In the genomic region with DNA sequence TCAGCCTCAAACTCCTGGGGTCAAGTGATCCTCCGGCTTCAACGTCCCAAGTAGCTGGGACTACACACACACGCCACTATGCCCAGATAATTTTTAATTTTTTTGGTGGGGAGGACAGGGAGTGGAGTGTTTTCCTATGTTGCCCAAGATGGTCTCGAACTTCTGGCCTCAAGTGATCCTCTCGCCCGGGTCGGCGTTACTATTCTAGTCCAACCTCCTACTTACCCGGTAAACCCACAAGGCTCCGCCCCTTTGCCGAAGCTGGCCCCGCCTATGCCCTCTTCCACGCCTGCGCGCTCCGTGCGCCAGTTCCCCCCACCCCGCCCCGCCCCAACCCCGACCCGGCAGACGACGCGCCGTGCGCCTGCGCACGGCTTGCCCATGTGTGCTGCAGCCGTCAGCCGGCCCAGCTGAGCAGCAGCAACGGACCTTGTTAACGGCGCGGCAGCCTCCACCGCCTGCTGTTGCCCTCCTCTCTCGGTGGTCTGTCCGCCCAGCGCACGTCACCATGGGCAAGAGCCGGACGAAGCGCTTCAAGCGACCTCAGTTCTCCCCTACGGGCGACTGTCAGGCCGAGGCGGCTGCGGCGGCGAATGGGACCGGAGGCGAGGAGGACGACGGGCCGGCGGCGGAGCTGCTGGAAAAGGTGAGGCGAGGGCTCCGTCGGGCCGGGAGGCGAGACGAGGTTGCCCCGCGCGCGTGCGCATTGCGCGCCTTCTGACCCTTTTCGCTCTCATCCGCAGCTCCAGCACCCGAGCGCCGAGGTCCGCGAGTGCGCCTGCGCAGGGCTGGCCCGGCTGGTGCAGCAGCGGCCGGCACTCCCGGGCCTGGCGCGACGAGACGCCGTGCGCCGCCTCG, we compare ENCODE assay signal across 1 cellular context.
TF ChIP-seq lines count a peak whose summit lies in the region.

A gene with protein sequence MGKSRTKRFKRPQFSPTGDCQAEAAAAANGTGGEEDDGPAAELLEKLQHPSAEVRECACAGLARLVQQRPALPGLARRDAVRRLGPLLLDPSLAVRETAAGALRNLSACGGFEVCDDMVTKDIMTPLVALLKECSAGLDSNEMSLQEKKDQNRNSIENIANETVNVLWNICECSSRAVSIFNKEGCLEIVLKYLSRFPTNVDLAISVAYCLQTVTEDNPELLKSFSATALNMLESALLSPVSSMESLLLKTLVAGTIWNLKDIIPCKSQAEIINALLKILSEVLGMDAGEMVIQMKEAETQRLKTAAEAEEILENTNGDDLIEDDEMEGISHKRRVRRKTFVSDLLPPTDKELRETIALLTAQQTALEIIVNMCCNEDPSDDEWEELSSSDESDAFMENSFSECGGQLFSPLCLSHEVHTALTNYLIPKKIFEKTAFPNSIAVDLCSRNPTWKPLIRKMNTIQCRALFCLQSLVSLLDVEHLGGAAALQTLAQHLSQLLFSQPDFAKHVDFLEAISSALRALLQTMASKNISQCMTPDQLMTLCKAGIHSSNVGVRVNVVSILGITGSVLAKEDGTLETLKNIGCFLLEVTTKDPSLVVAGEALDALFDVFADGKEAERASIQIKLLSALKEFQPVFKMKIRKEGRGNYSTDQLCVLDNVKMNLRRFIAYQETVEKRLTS (plus strand): TSS at position 347 of the 858 bp plus-strand sequence. CDS start 162 bp downstream, at position 509.

TF ChIP-seq in K562, 482 proteins besides CTCF, POLR2A, EP300 and RAD21 (continued from another document and continues in another):
- TF ChIP-seq, protein P1, sequence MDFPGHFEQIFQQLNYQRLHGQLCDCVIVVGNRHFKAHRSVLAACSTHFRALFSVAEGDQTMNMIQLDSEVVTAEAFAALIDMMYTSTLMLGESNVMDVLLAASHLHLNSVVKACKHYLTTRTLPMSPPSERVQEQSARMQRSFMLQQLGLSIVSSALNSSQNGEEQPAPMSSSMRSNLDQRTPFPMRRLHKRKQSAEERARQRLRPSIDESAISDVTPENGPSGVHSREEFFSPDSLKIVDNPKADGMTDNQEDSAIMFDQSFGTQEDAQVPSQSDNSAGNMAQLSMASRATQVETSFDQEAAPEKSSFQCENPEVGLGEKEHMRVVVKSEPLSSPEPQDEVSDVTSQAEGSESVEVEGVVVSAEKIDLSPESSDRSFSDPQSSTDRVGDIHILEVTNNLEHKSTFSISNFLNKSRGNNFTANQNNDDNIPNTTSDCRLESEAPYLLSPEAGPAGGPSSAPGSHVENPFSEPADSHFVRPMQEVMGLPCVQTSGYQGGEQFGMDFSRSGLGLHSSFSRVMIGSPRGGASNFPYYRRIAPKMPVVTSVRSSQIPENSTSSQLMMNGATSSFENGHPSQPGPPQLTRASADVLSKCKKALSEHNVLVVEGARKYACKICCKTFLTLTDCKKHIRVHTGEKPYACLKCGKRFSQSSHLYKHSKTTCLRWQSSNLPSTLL (IDR thresholded peaks at IDR 0.05), result no peak
- TF ChIP-seq ZNF184 (CRISPR knock-in tag; IDR thresholded peaks at IDR 0.05) (no peak), ARHGAP35 (IDR thresholded peaks at IDR 0.05; ENCODE audit: partially characterized antibody) (no peak), ATF7 (IDR thresholded peaks at IDR 0.05) (peak; percentile 36; the same call in 1 of the 2 replicates), HDAC8 (tag; IDR thresholded peaks at IDR 0.05) (peak; percentile 62; the same call in 1 of the 2 replicates), ZNF668 (CRISPR knock-in tag; IDR thresholded peaks at IDR 0.05) (no peak), ILK (tag; IDR thresholded peaks at IDR 0.05; ENCODE audit: borderline replicate concordance, low read depth) (no peak), PHB (CRISPR knock-in tag; IDR thresholded peaks at IDR 0.05) (0 out of 2 replicates have a peak, but pooled peaks have one; percentile 16), SRF (CRISPR knock-in tag; IDR thresholded peaks at IDR 0.05) (peak in 1 of 2 experiments; percentile 18; a peak in 1 of 4 replicates), TEAD2 (tag; IDR thresholded peaks at IDR 0.05) (no peak), TAL1 (IDR thresholded peaks at IDR 0.05) (no peak), TCF7L2 (IDR thresholded peaks at IDR 0.05; ENCODE audit: low read depth, low read length) (no peak), PTTG1 (tag; IDR thresholded peaks at IDR 0.05; ENCODE audit: low read depth) (no peak), RAD51 (IDR thresholded peaks at IDR 0.05; ENCODE audit: borderline replicate concordance, low read depth) (no peak), ZNF586 (CRISPR knock-in tag; conservative IDR thresholded peaks at IDR 0.05) (no peak), ZNF764 (CRISPR knock-in tag; IDR thresholded peaks at IDR 0.05; ENCODE audit: low read depth) (peak; percentile 47; the same call in 1 of the 2 replicates), ZNF146 (CRISPR knock-in tag; IDR thresholded peaks at IDR 0.05; ENCODE audit: unreplicated experiment) (no peak), MEF2A (IDR thresholded peaks at IDR 0.05; ENCODE audit: control insufficient read depth, low read depth, low read length) (no peak), RBM22 (IDR thresholded peaks at IDR 0.05; ENCODE audit: low read depth, low read length, poor library complexity, severe bottlenecking) (no peak), ZC3H4 (CRISPR knock-in tag; IDR thresholded peaks at IDR 0.05; ENCODE audit: borderline replicate concordance) (no peak), NCOA2 (IDR thresholded peaks at IDR 0.05; ENCODE audit: partially characterized antibody in 2 of 2) (no peak), SMAD4 (CRISPR knock-in tag; conservative IDR thresholded peaks at IDR 0.05) (no peak), TOE1 (IDR thresholded peaks at IDR 0.05; ENCODE audit: borderline replicate concordance) (no peak), TOE1 (CRISPR knock-in tag; IDR thresholded peaks at IDR 0.05; ENCODE audit: borderline replicate concordance, low read depth) (no peak), ZBTB7A (IDR thresholded peaks at IDR 0.05; ENCODE audit: borderline replicate concordance, control insufficient read depth, low read depth, low read length) (no peak), ZSCAN29 (IDR thresholded peaks at IDR 0.05) (no peak), ZNF140 (CRISPR knock-in tag; IDR thresholded peaks at IDR 0.05) (no peak), SIRT6 (IDR thresholded peaks at IDR 0.05; ENCODE audit: low read depth, low read length) (no peak), NFE2 (IDR thresholded peaks at IDR 0.05; ENCODE audit: low read depth) (no peak), PPARD (CRISPR knock-in tag; IDR thresholded peaks at IDR 0.05) (no peak), SIN3A (IDR thresholded peaks at IDR 0.05; ENCODE audit: borderline replicate concordance in 2 of 2, control insufficient read depth in 1 of 2, low read depth in 2 of 2, low read length in 2 of 2) (peak; percentile 91 to 95; a peak in 3 of 4 replicates), NBN (IDR thresholded peaks at IDR 0.05; ENCODE audit: low read depth) (no peak), KAT2B (IDR thresholded peaks at IDR 0.05; ENCODE audit: low read depth, low read length) (no peak), BRD4 (IDR thresholded peaks at IDR 0.05) (no peak), ADNP (tag; IDR thresholded peaks at IDR 0.05) (peak; percentile 99), KAT8 (IDR thresholded peaks at IDR 0.05; ENCODE audit: low read depth) (no peak), KDM2B (CRISPR knock-in tag; IDR thresholded peaks at IDR 0.05) (no peak), ZNF830 (CRISPR knock-in tag; IDR thresholded peaks at IDR 0.05) (peak; percentile 55; the same call in 1 of the 2 replicates), SMAD3 (CRISPR knock-in tag; conservative IDR thresholded peaks at IDR 0.05) (no peak), POLR2H (tag; IDR thresholded peaks at IDR 0.05; ENCODE audit: low read depth) (no peak)
- TF ChIP-seq, protein P2, sequence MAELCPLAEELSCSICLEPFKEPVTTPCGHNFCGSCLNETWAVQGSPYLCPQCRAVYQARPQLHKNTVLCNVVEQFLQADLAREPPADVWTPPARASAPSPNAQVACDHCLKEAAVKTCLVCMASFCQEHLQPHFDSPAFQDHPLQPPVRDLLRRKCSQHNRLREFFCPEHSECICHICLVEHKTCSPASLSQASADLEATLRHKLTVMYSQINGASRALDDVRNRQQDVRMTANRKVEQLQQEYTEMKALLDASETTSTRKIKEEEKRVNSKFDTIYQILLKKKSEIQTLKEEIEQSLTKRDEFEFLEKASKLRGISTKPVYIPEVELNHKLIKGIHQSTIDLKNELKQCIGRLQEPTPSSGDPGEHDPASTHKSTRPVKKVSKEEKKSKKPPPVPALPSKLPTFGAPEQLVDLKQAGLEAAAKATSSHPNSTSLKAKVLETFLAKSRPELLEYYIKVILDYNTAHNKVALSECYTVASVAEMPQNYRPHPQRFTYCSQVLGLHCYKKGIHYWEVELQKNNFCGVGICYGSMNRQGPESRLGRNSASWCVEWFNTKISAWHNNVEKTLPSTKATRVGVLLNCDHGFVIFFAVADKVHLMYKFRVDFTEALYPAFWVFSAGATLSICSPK (IDR thresholded peaks at IDR 0.05; ENCODE audit: borderline replicate concordance), result no peak
- TF ChIP-seq, protein P3, sequence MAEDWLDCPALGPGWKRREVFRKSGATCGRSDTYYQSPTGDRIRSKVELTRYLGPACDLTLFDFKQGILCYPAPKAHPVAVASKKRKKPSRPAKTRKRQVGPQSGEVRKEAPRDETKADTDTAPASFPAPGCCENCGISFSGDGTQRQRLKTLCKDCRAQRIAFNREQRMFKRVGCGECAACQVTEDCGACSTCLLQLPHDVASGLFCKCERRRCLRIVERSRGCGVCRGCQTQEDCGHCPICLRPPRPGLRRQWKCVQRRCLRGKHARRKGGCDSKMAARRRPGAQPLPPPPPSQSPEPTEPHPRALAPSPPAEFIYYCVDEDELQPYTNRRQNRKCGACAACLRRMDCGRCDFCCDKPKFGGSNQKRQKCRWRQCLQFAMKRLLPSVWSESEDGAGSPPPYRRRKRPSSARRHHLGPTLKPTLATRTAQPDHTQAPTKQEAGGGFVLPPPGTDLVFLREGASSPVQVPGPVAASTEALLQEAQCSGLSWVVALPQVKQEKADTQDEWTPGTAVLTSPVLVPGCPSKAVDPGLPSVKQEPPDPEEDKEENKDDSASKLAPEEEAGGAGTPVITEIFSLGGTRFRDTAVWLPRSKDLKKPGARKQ (CRISPR knock-in tag; IDR thresholded peaks at IDR 0.05), result no peak
- TF ChIP-seq, protein P4, sequence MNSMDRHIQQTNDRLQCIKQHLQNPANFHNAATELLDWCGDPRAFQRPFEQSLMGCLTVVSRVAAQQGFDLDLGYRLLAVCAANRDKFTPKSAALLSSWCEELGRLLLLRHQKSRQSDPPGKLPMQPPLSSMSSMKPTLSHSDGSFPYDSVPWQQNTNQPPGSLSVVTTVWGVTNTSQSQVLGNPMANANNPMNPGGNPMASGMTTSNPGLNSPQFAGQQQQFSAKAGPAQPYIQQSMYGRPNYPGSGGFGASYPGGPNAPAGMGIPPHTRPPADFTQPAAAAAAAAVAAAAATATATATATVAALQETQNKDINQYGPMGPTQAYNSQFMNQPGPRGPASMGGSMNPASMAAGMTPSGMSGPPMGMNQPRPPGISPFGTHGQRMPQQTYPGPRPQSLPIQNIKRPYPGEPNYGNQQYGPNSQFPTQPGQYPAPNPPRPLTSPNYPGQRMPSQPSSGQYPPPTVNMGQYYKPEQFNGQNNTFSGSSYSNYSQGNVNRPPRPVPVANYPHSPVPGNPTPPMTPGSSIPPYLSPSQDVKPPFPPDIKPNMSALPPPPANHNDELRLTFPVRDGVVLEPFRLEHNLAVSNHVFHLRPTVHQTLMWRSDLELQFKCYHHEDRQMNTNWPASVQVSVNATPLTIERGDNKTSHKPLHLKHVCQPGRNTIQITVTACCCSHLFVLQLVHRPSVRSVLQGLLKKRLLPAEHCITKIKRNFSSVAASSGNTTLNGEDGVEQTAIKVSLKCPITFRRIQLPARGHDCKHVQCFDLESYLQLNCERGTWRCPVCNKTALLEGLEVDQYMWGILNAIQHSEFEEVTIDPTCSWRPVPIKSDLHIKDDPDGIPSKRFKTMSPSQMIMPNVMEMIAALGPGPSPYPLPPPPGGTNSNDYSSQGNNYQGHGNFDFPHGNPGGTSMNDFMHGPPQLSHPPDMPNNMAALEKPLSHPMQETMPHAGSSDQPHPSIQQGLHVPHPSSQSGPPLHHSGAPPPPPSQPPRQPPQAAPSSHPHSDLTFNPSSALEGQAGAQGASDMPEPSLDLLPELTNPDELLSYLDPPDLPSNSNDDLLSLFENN (IDR thresholded peaks at IDR 0.05; ENCODE audit: low read depth in 2 of 2, low read length in 2 of 2), result no peak
- TF ChIP-seq, protein P5, sequence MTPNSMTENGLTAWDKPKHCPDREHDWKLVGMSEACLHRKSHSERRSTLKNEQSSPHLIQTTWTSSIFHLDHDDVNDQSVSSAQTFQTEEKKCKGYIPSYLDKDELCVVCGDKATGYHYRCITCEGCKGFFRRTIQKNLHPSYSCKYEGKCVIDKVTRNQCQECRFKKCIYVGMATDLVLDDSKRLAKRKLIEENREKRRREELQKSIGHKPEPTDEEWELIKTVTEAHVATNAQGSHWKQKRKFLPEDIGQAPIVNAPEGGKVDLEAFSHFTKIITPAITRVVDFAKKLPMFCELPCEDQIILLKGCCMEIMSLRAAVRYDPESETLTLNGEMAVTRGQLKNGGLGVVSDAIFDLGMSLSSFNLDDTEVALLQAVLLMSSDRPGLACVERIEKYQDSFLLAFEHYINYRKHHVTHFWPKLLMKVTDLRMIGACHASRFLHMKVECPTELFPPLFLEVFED (CRISPR knock-in tag; conservative IDR thresholded peaks at IDR 0.05), result 0 out of 2 replicates have a peak, but pooled peaks have one; percentile 10
- TF ChIP-seq, protein P6, sequence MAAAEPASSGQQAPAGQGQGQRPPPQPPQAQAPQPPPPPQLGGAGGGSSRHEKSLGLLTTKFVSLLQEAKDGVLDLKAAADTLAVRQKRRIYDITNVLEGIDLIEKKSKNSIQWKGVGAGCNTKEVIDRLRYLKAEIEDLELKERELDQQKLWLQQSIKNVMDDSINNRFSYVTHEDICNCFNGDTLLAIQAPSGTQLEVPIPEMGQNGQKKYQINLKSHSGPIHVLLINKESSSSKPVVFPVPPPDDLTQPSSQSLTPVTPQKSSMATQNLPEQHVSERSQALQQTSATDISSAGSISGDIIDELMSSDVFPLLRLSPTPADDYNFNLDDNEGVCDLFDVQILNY (CRISPR knock-in tag; IDR thresholded peaks at IDR 0.05), result no peak
- TF ChIP-seq, protein P7, sequence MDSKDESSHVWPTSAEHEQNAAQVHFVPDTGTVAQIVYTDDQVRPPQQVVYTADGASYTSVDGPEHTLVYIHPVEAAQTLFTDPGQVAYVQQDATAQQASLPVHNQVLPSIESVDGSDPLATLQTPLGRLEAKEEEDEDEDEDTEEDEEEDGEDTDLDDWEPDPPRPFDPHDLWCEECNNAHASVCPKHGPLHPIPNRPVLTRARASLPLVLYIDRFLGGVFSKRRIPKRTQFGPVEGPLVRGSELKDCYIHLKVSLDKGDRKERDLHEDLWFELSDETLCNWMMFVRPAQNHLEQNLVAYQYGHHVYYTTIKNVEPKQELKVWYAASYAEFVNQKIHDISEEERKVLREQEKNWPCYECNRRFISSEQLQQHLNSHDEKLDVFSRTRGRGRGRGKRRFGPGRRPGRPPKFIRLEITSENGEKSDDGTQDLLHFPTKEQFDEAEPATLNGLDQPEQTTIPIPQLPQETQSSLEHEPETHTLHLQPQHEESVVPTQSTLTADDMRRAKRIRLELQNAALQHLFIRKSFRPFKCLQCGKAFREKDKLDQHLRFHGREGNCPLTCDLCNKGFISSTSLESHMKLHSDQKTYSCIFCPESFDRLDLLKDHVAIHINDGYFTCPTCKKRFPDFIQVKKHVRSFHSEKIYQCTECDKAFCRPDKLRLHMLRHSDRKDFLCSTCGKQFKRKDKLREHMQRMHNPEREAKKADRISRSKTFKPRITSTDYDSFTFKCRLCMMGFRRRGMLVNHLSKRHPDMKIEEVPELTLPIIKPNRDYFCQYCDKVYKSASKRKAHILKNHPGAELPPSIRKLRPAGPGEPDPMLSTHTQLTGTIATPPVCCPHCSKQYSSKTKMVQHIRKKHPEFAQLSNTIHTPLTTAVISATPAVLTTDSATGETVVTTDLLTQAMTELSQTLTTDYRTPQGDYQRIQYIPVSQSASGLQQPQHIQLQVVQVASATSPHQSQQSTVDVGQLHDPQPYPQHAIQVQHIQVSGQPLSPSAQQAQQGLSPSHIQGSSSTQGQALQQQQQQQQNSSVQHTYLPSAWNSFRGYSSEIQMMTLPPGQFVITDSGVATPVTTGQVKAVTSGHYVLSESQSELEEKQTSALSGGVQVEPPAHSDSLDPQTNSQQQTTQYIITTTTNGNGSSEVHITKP (IDR thresholded peaks at IDR 0.05; ENCODE audit: partially characterized antibody), result no peak
